Comparison of ENCODE assay signal across 8 cellular contexts in genomic region chr12:6943719-6944380, GRCh38. TPM values are rescaled to one million over a fixed set of nuclear protein-coding genes. Genes with fewer than 3 reads are reported as not detected.
DNase-seq lines count a peak whose midpoint lies in the region; ATAC-seq, FAIRE-seq and TF ChIP-seq lines count a peak whose summit lies in the region.

C12orf57 (plus strand) TSS chr12:6944022; CDS start chr12:6944122, 100 bp downstream.
RNU7-1 (plus strand) TSS chr12:6943816.

- DNase-seq in GM12892 (ENCODE audit: insufficient read length) (no peak), NCI-H128 (lab: John Stamatoyannopoulos, UW; ENCODE audit: unreplicated experiment) (peak; percentile 93), amniotic epithelial cell (ENCODE audit: low read depth) (peak; percentile 90), heart left ventricle (peak; percentile 82 to 87 (median 85)), progenitor cell of endocrine pancreas (ENCODE audit: low spot score, unreplicated experiment) (peak; percentile 64)

- no peaks in the 10 kb centered on the region for H3K9me3 Mint-ChIP-seq in progenitor cell of endocrine pancreas (ENCODE audit: low read depth)

- H3K4me1 Mint-ChIP-seq in progenitor cell of endocrine pancreas (ENCODE audit: low read depth), result peaks cover 39% of the 10 kb centered on the region

- no peaks in the 10 kb centered on the region for H3K9me3 ChIP-seq in heart left ventricle

- no peaks in the 10 kb centered on the region for H3K27me3 Mint-ChIP-seq in progenitor cell of endocrine pancreas

- H3K27ac ChIP-seq in heart left ventricle, result peak within 1 kb of the TSS; percentile 91 to 100 (median 98)

- peak within 1 kb of the TSS; percentile 100 for H3K27ac Mint-ChIP-seq in progenitor cell of endocrine pancreas

- H3K36me3 ChIP-seq in heart left ventricle, result peaks cover 0 to 48% (median 35%) of the 10 kb centered on the region in 9 donors

- peak; percentile 91 for FAIRE-seq in GM12892 (lab: Jason Lieb, UNC)

- no peaks in the 10 kb centered on the region for H3K27me3 ChIP-seq in heart left ventricle

- WGBS in heart left ventricle, 4 donors, result 0 to 1% (median 1%) methylated on average over 30 to 31 of the region's 31 CpGs

- peaks cover 19% of the 10 kb centered on the region for H3K36me3 Mint-ChIP-seq in progenitor cell of endocrine pancreas (ENCODE audit: insufficient read depth)

- intact Hi-C loops in heart left ventricle (cut with DNase I), result loop anchor here (1.0 to 10.0 kb wide), 14 partner anchors 17 to 165 kb away; partner anchors contain the start of genes C1R (in 5 of the 10), C1RL (in 3 of the 10) and LPCAT3 (in 1 of the 10)

- peaks cover 0 to 59% (median 35%) of the 10 kb centered on the region in 12 donors for H3K4me1 ChIP-seq in heart left ventricle

- ATAC-seq in HG02759 (IDR thresholded peaks at IDR 0.05; ENCODE audit: unreplicated experiment) (peak; percentile 44), SK-N-SH treated with all-trans-retinoic acid at 6 μM for 48 hours (peak; percentile 70), heart left ventricle (peak; percentile 59 to 79 (median 67)), GM21447 (IDR thresholded peaks at IDR 0.05; ENCODE audit: unreplicated experiment) (no peak)

- TF ChIP-seq POLR2A in GM12892 (IDR thresholded peaks at IDR 0.05; ENCODE audit: low read depth, low read length) (peak; percentile 99), heart left ventricle (IDR thresholded peaks at IDR 0.05) (peak in 1 of 2 donors; percentile 35)

- peak within 1 kb of the TSS; percentile 86 for H3K4me3 Mint-ChIP-seq in progenitor cell of endocrine pancreas (ENCODE audit: low read depth)

- TF ChIP-seq CTCF in heart left ventricle (IDR thresholded peaks at IDR 0.05), result no peak
- no peak for TF ChIP-seq CTCF in progenitor cell of endocrine pancreas (IDR thresholded peaks at IDR 0.05; ENCODE audit: unreplicated experiment)

- H3K4me3 ChIP-seq in heart left ventricle, result peak within 1 kb of the TSS; percentile 52 to 86 (median 78)

TF ChIP-seq in SK-N-SH treated with all-trans-retinoic acid at 6 μM for 48 hours, 23 proteins besides CTCF, POLR2A, EP300 and RAD21 (continues in another document):
- peak; percentile 77 for TF ChIP-seq CSDC2 (CRISPR knock-in tag; IDR thresholded peaks at IDR 0.05)
- TF ChIP-seq TCF4 (CRISPR knock-in tag; IDR thresholded peaks at IDR 0.05; ENCODE audit: borderline replicate concordance), result peak; percentile 79
- peak; percentile 77 for TF ChIP-seq ZNF70 (CRISPR knock-in tag; IDR thresholded peaks at IDR 0.05)
- peak; percentile 94 for TF ChIP-seq SNAI2 (CRISPR knock-in tag; IDR thresholded peaks at IDR 0.05)
- TF ChIP-seq ARNTL (CRISPR knock-in tag; IDR thresholded peaks at IDR 0.05; ENCODE audit: borderline replicate concordance, low read depth), result peak; percentile 92
- TF ChIP-seq ZNF565 (CRISPR knock-in tag; conservative IDR thresholded peaks at IDR 0.05; ENCODE audit: low read depth), result peak; percentile 98
- TF ChIP-seq BACH2 (CRISPR knock-in tag; IDR thresholded peaks at IDR 0.05; ENCODE audit: borderline replicate concordance), result no peak
- TF ChIP-seq ESRRG (CRISPR knock-in tag; IDR thresholded peaks at IDR 0.05), result peak; percentile 99
- TF ChIP-seq RARB (CRISPR knock-in tag; IDR thresholded peaks at IDR 0.05), result peak; percentile 99
- peak; percentile 83 for TF ChIP-seq ZFP30 (CRISPR knock-in tag; IDR thresholded peaks at IDR 0.05)
- peak; percentile 100 for TF ChIP-seq GLIS3 (CRISPR knock-in tag; IDR thresholded peaks at IDR 0.05)
- no peak for TF ChIP-seq OSR1 (CRISPR knock-in tag; IDR thresholded peaks at IDR 0.05)
- peak; percentile 99 for TF ChIP-seq PATZ1 (CRISPR knock-in tag; IDR thresholded peaks at IDR 0.05; ENCODE audit: borderline replicate concordance)
- TF ChIP-seq CREB5 (CRISPR knock-in tag; IDR thresholded peaks at IDR 0.05; ENCODE audit: low read depth), result peak; percentile 100
- TF ChIP-seq TOX (CRISPR knock-in tag; IDR thresholded peaks at IDR 0.05; ENCODE audit: borderline replicate concordance), result peak; percentile 98
- peak; percentile 98 for TF ChIP-seq ZC3H10 (CRISPR knock-in tag; IDR thresholded peaks at IDR 0.05)
- TF ChIP-seq POU6F1 (CRISPR knock-in tag; IDR thresholded peaks at IDR 0.05; ENCODE audit: borderline replicate concordance, low read depth), result peak; percentile 99
- peak; percentile 80 for TF ChIP-seq ZNF8 (CRISPR knock-in tag; IDR thresholded peaks at IDR 0.05)
- TF ChIP-seq ZFP3 (CRISPR knock-in tag; IDR thresholded peaks at IDR 0.05), result peak; percentile 66; the same call in 1 of the 2 replicates
- TF ChIP-seq ISL1 (CRISPR knock-in tag; IDR thresholded peaks at IDR 0.05), result no peak
- TF ChIP-seq CSRNP3 (CRISPR knock-in tag; IDR thresholded peaks at IDR 0.05), result peak; percentile 99
- TF ChIP-seq PPARA (CRISPR knock-in tag; IDR thresholded peaks at IDR 0.05; ENCODE audit: borderline replicate concordance), result peak; percentile 97

RNA-seq across cellular contexts. Expression of gene C12orf57, which starts in this region (rescaled TPM):
- 175 TPM for polyA plus RNA-seq in GM12892 (2012; ENCODE audit: missing spikeins)
- total RNA-seq in heart left ventricle, result 100 to 1,000 TPM; 108 to 394 (median 167) TPM
- polyA plus RNA-seq in heart left ventricle, result 100 to 1,000 TPM; 258 to 460 TPM
- 268 and 277 TPM in 2 replicates for total RNA-seq in progenitor cell of endocrine pancreas

RNA-seq across cellular contexts. Expression of gene RNU7-1, which starts in this region (rescaled TPM):
- polyA plus RNA-seq in GM12892 (2012; ENCODE audit: missing spikeins), result not detected
- total RNA-seq in heart left ventricle (not detected), progenitor cell of endocrine pancreas (not detected in 2 replicates)
- not detected for polyA plus RNA-seq in heart left ventricle
